17 cellular contexts compared by ENCODE assay signal in the genomic region with DNA sequence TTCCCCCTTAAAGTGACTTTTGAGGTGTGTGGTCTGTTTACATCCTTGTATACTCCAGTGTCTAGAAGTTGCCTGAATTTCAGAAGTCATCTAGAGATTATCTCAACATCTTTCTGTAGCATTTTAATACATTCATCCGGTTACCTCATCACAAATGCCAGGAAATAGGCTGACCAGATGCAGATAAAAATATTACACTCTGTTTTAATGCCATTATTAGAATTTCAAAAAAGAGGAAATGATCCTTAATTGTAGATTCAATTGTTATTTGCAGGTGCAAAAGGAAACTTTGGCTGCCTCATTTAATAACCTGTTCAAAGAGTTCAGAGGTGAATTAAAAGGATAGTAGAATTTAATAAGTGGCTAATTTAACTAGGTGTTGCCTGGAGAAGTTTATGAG.
A peak's percentile ranks its signal among the peaks of the same experiment; 100 is the strongest.
DNase-seq lines count a peak whose midpoint lies in the region; ATAC-seq and TF ChIP-seq lines count a peak whose summit lies in the region.
"Had no signal": no experiment of that assay in that cellular context is flagged by ENCODE, and none has a peak within 500 bp of the region (broad histone marks: within the 10 kb centered on the region; RNA-seq: fewer than 3 reads in every experiment).

No MANE protein-coding gene starts in this region.

- H3K9me2 ChIP-seq in OCI-LY7 (ENCODE audit: insufficient read depth, low read length), result no peaks in the 10 kb centered on the region

- no TSS peak for BruUV-seq in OCI-LY7 (replicated peaks; lab: Mats Ljungman, UMichigan)

- peaks cover 81% of the 10 kb centered on the region for H3K4me1 ChIP-seq in OCI-LY7 (ENCODE audit: insufficient read depth, low read length, poor library complexity, severe bottlenecking)
- H3K4me1 ChIP-seq: left ventricle myocardium inferior had no signal

- ATAC-seq in GM18498 (IDR thresholded peaks at IDR 0.05; ENCODE audit: unreplicated experiment) (peak; percentile 56), GM19452 (IDR thresholded peaks at IDR 0.05; ENCODE audit: unreplicated experiment) (peak; percentile 52), HG02884 (IDR thresholded peaks at IDR 0.05; ENCODE audit: unreplicated experiment) (peak; percentile 67)
- ATAC-seq: activated naive CD4-positive, alpha-beta T cell treated with anti-CD3 and anti-CD28 coated beads, Interleukin-2, amount 50 U/mL, for 72 hours had no signal

- peak overlapping the region; percentile 40 for H3K4me3 ChIP-seq in OCI-LY7 (ENCODE audit: low read depth, low read length, poor library complexity, severe bottlenecking)
- H3K4me3 ChIP-seq: left ventricle myocardium inferior, PC-9 had no signal

- DNase-seq in OCI-LY7 (ENCODE audit: low spot score) (peak; percentile 87), GM10266 (ENCODE audit: extremely low spot score) (no peak), NCI-H187 (lab: John Stamatoyannopoulos, UW) (no peak), COLO668 (lab: John Stamatoyannopoulos, UW; ENCODE audit: unreplicated experiment) (no peak), GM19240 (ENCODE audit: insufficient read length, low spot score) (no peak)
- DNase-seq: activated CD4-positive, CD25-positive, alpha-beta regulatory T cell; activated CD8-positive, alpha-beta memory T cell treated with anti-CD3 and anti-CD28 coated beads, Interleukin-2, amount 50 U/mL, for 48 hours; DMS 273 treated with DMSO at 0.1 percent for 48 hours; effector CD8-positive, alpha-beta T cell; left ventricle myocardium inferior; NCI-H1694 treated with DMSO at 0.1 percent for 48 hours; NCI-H524; PC-9 had no signal

- TF ChIP-seq CTCF in OCI-LY7 (conservative IDR thresholded peaks at IDR 0.05; ENCODE audit: low read length), result no peak
- no peak for TF ChIP-seq CTCF in GM10266 (IDR thresholded peaks at IDR 0.05; ENCODE audit: control insufficient read depth, insufficient read depth, low read depth, missing control alignments)

- intact Hi-C loops in OCI-LY7 (cut with micrococcal nuclease; ENCODE audit: unreplicated experiment), result no loop called here

- H3K9me3 ChIP-seq in OCI-LY7 (ENCODE audit: low read length), result no peaks in the 10 kb centered on the region
- H3K9me3 ChIP-seq: left ventricle myocardium inferior had no signal

- H4K20me1 ChIP-seq in OCI-LY7 (ENCODE audit: insufficient read depth, low read length), result no peaks in the 10 kb centered on the region

- peak overlapping the region; percentile 88 for H3K27ac ChIP-seq in OCI-LY7 (ENCODE audit: low read depth, low read length, poor library complexity, severe bottlenecking)
- H3K27ac ChIP-seq: left ventricle myocardium inferior, PC-9 had no signal

- POLR2A ChIA-PET in OCI-LY7 (lab: Charles Lee), result interaction anchor here (2.0 to 6.0 kb wide), 2 partner anchors 10 to 15 kb away, joined by 6 to 60 read pairs; no protein-coding TSS in a partner anchor

- CTCF ChIA-PET in OCI-LY7 (lab: Charles Lee; ENCODE audit: unreplicated experiment), result no interaction called here

- H3K79me2 ChIP-seq in OCI-LY7 (ENCODE audit: insufficient read depth, low read depth, low read length), result no peaks in the 10 kb centered on the region

- H3K4me2 ChIP-seq in OCI-LY7 (ENCODE audit: low read length), result peak overlapping the region; percentile 68
- H3K4me2 ChIP-seq: PC-9 had no signal

- no peaks in the 10 kb centered on the region; the same call in 1 of the 2 replicates for H3K36me3 ChIP-seq in OCI-LY7 (ENCODE audit: insufficient read depth, low read length)
- H3K36me3 ChIP-seq: left ventricle myocardium inferior had no signal

- H2AFZ ChIP-seq in OCI-LY7 (ENCODE audit: low read length), result peak overlapping the region; percentile 38; the same call in 1 of the 2 replicates
- H2AFZ ChIP-seq: PC-9 had no signal
